2 cellular contexts compared by ENCODE assay signal in genomic region chr17:74916851-74917199, GRCh38.
TF ChIP-seq lines count a peak whose summit lies in the region.

No MANE protein-coding gene starts in this region.

TF ChIP-seq in GM12891, 5 proteins besides CTCF, POLR2A, EP300 and RAD21:
- TF ChIP-seq SPI1 (IDR thresholded peaks at IDR 0.05; ENCODE audit: low read depth, low read length) (no peak), PAX5 (IDR thresholded peaks at IDR 0.05; ENCODE audit: insufficient read depth, low read length, severe bottlenecking) (no peak), POLR2AphosphoS5 (IDR thresholded peaks at IDR 0.05; ENCODE audit: low read depth, low read length) (no peak), TAF1 (IDR thresholded peaks at IDR 0.05; ENCODE audit: low read depth, low read length) (no peak), POU2F2 (IDR thresholded peaks at IDR 0.05; ENCODE audit: low read depth, low read length) (no peak)

TF ChIP-seq in H1, 55 proteins besides CTCF, POLR2A, EP300 and RAD21:
- no peak for TF ChIP-seq MAFK (IDR thresholded peaks at IDR 0.05; ENCODE audit: low read depth, low read length)
- TF ChIP-seq JUN (IDR thresholded peaks at IDR 0.05; ENCODE audit: low read depth, low read length): no peak
- no peak for TF ChIP-seq KDM1A (IDR thresholded peaks at IDR 0.05; ENCODE audit: borderline replicate concordance, low read length)
- TF ChIP-seq TEAD4 (IDR thresholded peaks at IDR 0.05; ENCODE audit: low read depth, low read length): no peak
- no peak for TF ChIP-seq BRCA1 (IDR thresholded peaks at IDR 0.05; ENCODE audit: low read depth, low read length)
- TF ChIP-seq SIX5 (IDR thresholded peaks at IDR 0.05; ENCODE audit: low read depth, low read length): no peak
- no peak for TF ChIP-seq SP2 (IDR thresholded peaks at IDR 0.05; ENCODE audit: low read length)
- no peak for TF ChIP-seq PHF8 (conservative IDR thresholded peaks at IDR 0.05; ENCODE audit: low read depth, low read length)
- TF ChIP-seq RNF2 (IDR thresholded peaks at IDR 0.05; ENCODE audit: borderline replicate concordance, low read depth, low read length, missing control alignments, poor library complexity, severe bottlenecking): no peak
- no peak for TF ChIP-seq ZNF274 (IDR thresholded peaks at IDR 0.05; ENCODE audit: borderline replicate concordance, extremely low read depth, low read length)
- TF ChIP-seq KDM4A (IDR thresholded peaks at IDR 0.05; ENCODE audit: low read depth, low read length, severe bottlenecking): no peak
- TF ChIP-seq ATF3 (IDR thresholded peaks at IDR 0.05; ENCODE audit: insufficient read depth, low read depth, low read length): no peak
- TF ChIP-seq SIRT6 (IDR thresholded peaks at IDR 0.05; ENCODE audit: low read length): no peak
- TF ChIP-seq RXRA (IDR thresholded peaks at IDR 0.05; ENCODE audit: insufficient read depth, low read depth, low read length): no peak
- TF ChIP-seq EGR1 (IDR thresholded peaks at IDR 0.05; ENCODE audit: borderline replicate concordance, low read depth, low read length): no peak
- no peak for TF ChIP-seq CTBP2 (IDR thresholded peaks at IDR 0.05; ENCODE audit: borderline replicate concordance, insufficient read depth, insufficient read length, low read length)
- TF ChIP-seq ASH2L (IDR thresholded peaks at IDR 0.05; ENCODE audit: low read length): no peak
- TF ChIP-seq BCL11A (IDR thresholded peaks at IDR 0.05; ENCODE audit: low read depth in 2 of 2, low read length in 2 of 2): no peak
- no peak for TF ChIP-seq TAF7 (optimal IDR thresholded peaks at IDR 0.05; ENCODE audit: borderline replicate concordance, low read depth, low read length)
- TF ChIP-seq GTF2F1 (IDR thresholded peaks at IDR 0.05; ENCODE audit: borderline replicate concordance, low read depth, low read length): no peak
